ENCODE assay signal across 33 cellular contexts in the genomic region with DNA sequence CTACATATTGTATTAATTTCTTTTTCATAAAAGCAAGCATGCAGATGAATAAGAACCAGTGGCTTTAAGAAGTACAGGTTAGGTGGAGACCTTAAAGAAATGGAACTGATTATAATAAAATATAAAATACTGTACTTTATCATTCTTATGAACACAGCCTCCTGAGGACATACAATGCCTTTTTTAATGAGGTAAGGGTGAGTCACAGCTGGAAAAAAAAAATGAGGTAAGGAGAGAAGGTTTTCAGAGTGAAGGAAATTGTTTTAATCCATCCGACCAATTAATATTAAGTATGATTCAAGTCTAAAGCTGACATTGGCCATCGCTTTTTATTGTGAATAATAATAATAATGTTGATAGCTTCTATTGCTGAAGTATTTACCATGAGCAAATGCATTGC.
"Had no signal": no experiment of that assay in that cellular context is flagged by ENCODE, and none has a peak within 500 bp of the region (broad histone marks: within the 10 kb centered on the region; RNA-seq: fewer than 3 reads in every experiment).

No MANE protein-coding gene starts in this region.

- H3K9me3 Mint-ChIP-seq: activated B cell treated with CpG ODN at 0.5 μM for 24 hours; activated T-helper 1 cell treated with anti-CD3 and anti-CD28 coated beads, Interleukin-12 subunit alpha, Interleukin-12 subunit beta, Interleukin-2, Interleukin-4 antibody, amounts not matched to agents 30 ng/mL and 10 ng/mL and 1 ng/mL, durations not matched to agents 14 hours and 24 hours and 36 hours had no signal

- H3K4me1 ChIP-seq: adrenal gland had no signal

- H3K4me1 Mint-ChIP-seq: activated B cell treated with CpG ODN at 0.5 μM for 24 hours, brain had no signal

- H3K4me3 Mint-ChIP-seq: activated B cell treated with CpG ODN at 0.5 μM for 24 hours; activated CD4-positive, alpha-beta memory T cell treated with anti-CD3 and anti-CD28 coated beads for 36 hours; activated naive CD4-positive, alpha-beta T cell treated with anti-CD3 and anti-CD28 coated beads for 36 hours; activated T-cell treated with anti-CD3 and anti-CD28 coated beads, Interleukin-2, amount 50 U/mL, for 4 hours; activated T-helper 1 cell treated with anti-CD3 and anti-CD28 coated beads, Interleukin-12 subunit alpha, Interleukin-12 subunit beta, Interleukin-2, Interleukin-4 antibody, amounts not matched to agents 30 ng/mL and 10 ng/mL and 1 ng/mL, durations not matched to agents 14 hours and 24 hours and 36 hours; brain had no signal

- ATAC-seq: activated naive CD4-positive, alpha-beta T cell treated with anti-CD3 and anti-CD28 coated beads, Interleukin-2, amount 50 U/mL, for 72 hours; activated T-cell treated with anti-CD3 and anti-CD28 coated beads, Interleukin-2, amount 50 U/mL, for 4 hours; Panc1; Right ventricle myocardium inferior; SK-N-SH treated with all-trans-retinoic acid at 6 μM for 48 hours had no signal

- DNase-seq: activated B cell treated with CpG ODN at 0.5 μM for 24 hours; activated CD4-positive, alpha-beta memory T cell treated with anti-CD3 and anti-CD28 coated beads for 36 hours; activated CD4-positive, alpha-beta T cell treated with anti-CD3 and anti-CD28 coated beads for 4 hours; activated CD4-positive, alpha-beta T cell treated with anti-CD3 and anti-CD28 coated beads, Interleukin-2, amount 50 U/mL, for 1 hour; activated CD4-positive, CD25-positive, alpha-beta regulatory T cell treated with anti-CD3 and anti-CD28 coated beads, Interleukin-2, amount 50 U/mL, for 72 hours; activated CD8-positive, alpha-beta memory T cell treated with anti-CD3 and anti-CD28 coated beads, Interleukin-2, amount 50 U/mL, for 4 hours; activated gamma-delta T cell treated with Interleukin-2 at 50 U/mL for 16 hours; activated naive CD4-positive, alpha-beta T cell treated with anti-CD3 and anti-CD28 coated beads for 36 hours; activated T-cell treated with anti-CD3 and anti-CD28 coated beads for 4 hours; activated T-cell treated with anti-CD3 and anti-CD28 coated beads, Interleukin-2, amount 50 U/mL, for 4 hours; adrenal gland; central memory CD4-positive, alpha-beta T cell; Kasumi-1; KG1; MM.1S; MV-4-11; NCI-H1092; NCI-H187 treated with DMSO at 0.1 percent for 48 hours; NCI-H2081; NCI-H2171 treated with DMSO at 0.1 percent for 48 hours; NCI-H345; NCI-H524 treated with DMSO at 0.1 percent for 48 hours; SIG-M5; T-helper 1 cell; T-helper 2 cell; T-helper 9 cell had no signal

- H3K4me3 ChIP-seq: adrenal gland had no signal

- H3K27me3 Mint-ChIP-seq: activated B cell treated with CpG ODN at 0.5 μM for 24 hours; activated CD4-positive, alpha-beta memory T cell treated with anti-CD3 and anti-CD28 coated beads for 36 hours; brain had no signal

- H3K27ac Mint-ChIP-seq: activated B cell treated with CpG ODN at 0.5 μM for 24 hours; activated CD4-positive, alpha-beta memory T cell treated with anti-CD3 and anti-CD28 coated beads for 36 hours; activated naive CD4-positive, alpha-beta T cell treated with anti-CD3 and anti-CD28 coated beads for 36 hours; activated naive CD4-positive, alpha-beta T cell treated with anti-CD3 and anti-CD28 coated beads, Interleukin-2, amount 50 U/mL, for 72 hours; activated T-helper 1 cell treated with anti-CD3 and anti-CD28 coated beads, Interleukin-12 subunit alpha, Interleukin-12 subunit beta, Interleukin-2, Interleukin-4 antibody, amounts not matched to agents 30 ng/mL and 10 ng/mL and 1 ng/mL, durations not matched to agents 14 hours and 24 hours and 36 hours; brain had no signal

- H3K9me3 ChIP-seq: adrenal gland had no signal

- H3K36me3 Mint-ChIP-seq: activated CD4-positive, alpha-beta memory T cell treated with anti-CD3 and anti-CD28 coated beads for 36 hours had no signal

- H3K36me3 ChIP-seq: adrenal gland had no signal

- H3K27ac ChIP-seq: adrenal gland, VCaP had no signal
